In genomic region chr1:198206292-198206691, GRCh38 we compare ENCODE assay signal across 27 cellular contexts. TPM values are rescaled to one million over a fixed set of nuclear protein-coding genes. Genes with fewer than 3 reads are reported as not detected.
DNase-seq lines count a peak whose midpoint lies in the region; ATAC-seq and TF ChIP-seq lines count a peak whose summit lies in the region.
"Had no signal": no experiment of that assay in that cellular context is flagged by ENCODE, and none has a peak within 500 bp of the region (broad histone marks: within the 10 kb centered on the region; RNA-seq: fewer than 3 reads in every experiment).

No MANE protein-coding gene starts in this region.

- intact Hi-C loops in left ventricle myocardium inferior (cut with micrococcal nuclease), result no loop called here
- intact Hi-C loops in left ventricle myocardium superior (cut with micrococcal nuclease), result no loop called here

- DNase-seq in left ventricle myocardium inferior (no peak), left ventricle myocardium superior (no peak), epithelial cell of esophagus (ENCODE audit: low read depth) (no peak), HPDE6-E6E7 (ENCODE audit: extremely low spot score) (no peak), T-helper 2 cell (no peak), LoVo (ENCODE audit: low spot score) (no peak)
- DNase-seq: activated CD4-positive, alpha-beta memory T cell treated with anti-CD3 and anti-CD28 coated beads, Interleukin-2, amount 10 ng/mL, durations not matched to agents 7 days and 5 days; activated CD8-positive, alpha-beta memory T cell treated with anti-CD3 and anti-CD28 coated beads, Interleukin-2, amount 50 U/mL, for 48 hours; activated naive CD4-positive, alpha-beta T cell treated with anti-CD3 and anti-CD28 coated beads for 36 hours; Calu3; DMS79 treated with DMSO at 0.1 percent for 48 hours; GDM1; HCEC 1CT; Kasumi-1; left colon; NCI-H1092; NCI-H187; NCI-H2171; NCI-H510A treated with DMSO at 0.1 percent for 48 hours; PC-3; stimulated activated CD4-positive, alpha-beta T cell treated with anti-CD3 and anti-CD28 coated beads, Interleukin-4, amount 100 ng/mL, for 1 hour; thyroid gland had no signal

- peak overlapping the region; percentile 79 for H3K27ac ChIP-seq in left ventricle myocardium inferior (replicated peaks)
- H3K27ac ChIP-seq: breast epithelium, neutrophil, thyroid gland, vagina had no signal

- no peaks in the 10 kb centered on the region for H3K27me3 ChIP-seq in left ventricle myocardium inferior (ENCODE audit: low read depth)
- H3K27me3 ChIP-seq: breast epithelium, neutrophil, thyroid gland, vagina had no signal

- peaks cover 58% of the 10 kb centered on the region for H3K4me1 ChIP-seq in left ventricle myocardium inferior
- H3K4me1 ChIP-seq: breast epithelium had no signal

- peaks cover 5% of the 10 kb centered on the region for H3K36me3 ChIP-seq in left ventricle myocardium inferior
- H3K36me3 ChIP-seq: breast epithelium, neutrophil, thyroid gland, vagina had no signal

- no peaks in the 10 kb centered on the region for H3K9me3 ChIP-seq in left ventricle myocardium inferior (replicated peaks)
- H3K9me3 ChIP-seq: breast epithelium, neutrophil, thyroid gland, vagina had no signal

- ATAC-seq in left ventricle myocardium superior, result no peak
- ATAC-seq: HepG2, left colon, PC-3 had no signal

- peak; percentile 34 for TF ChIP-seq CTCF in left ventricle myocardium inferior (IDR thresholded peaks at IDR 0.05; ENCODE audit: borderline replicate concordance)
- peak; percentile 25; the same call in 1 of the 2 replicates for TF ChIP-seq CTCF in LNCAP (IDR thresholded peaks at IDR 0.05)
- peak; percentile 3 for TF ChIP-seq CTCF in epithelial cell of esophagus (IDR thresholded peaks at IDR 0.05; ENCODE audit: insufficient read depth, low read depth, low read length, missing control alignments)

- H3K4me3 ChIP-seq in left ventricle myocardium inferior, result no peak overlapping the region
- no peak overlapping the region for H3K4me3 ChIP-seq in epithelial cell of esophagus (ENCODE audit: low read length)
- H3K4me3 ChIP-seq: breast epithelium, thyroid gland, vagina had no signal

RNA-seq across cellular contexts. Expression of gene NEK7, which starts 49.5 kb away (rescaled TPM):
- total RNA-seq in left ventricle myocardium inferior (254 TPM), left ventricle myocardium superior (215 TPM)
